ENCODE assay signal across 24 cellular contexts in the genomic region with DNA sequence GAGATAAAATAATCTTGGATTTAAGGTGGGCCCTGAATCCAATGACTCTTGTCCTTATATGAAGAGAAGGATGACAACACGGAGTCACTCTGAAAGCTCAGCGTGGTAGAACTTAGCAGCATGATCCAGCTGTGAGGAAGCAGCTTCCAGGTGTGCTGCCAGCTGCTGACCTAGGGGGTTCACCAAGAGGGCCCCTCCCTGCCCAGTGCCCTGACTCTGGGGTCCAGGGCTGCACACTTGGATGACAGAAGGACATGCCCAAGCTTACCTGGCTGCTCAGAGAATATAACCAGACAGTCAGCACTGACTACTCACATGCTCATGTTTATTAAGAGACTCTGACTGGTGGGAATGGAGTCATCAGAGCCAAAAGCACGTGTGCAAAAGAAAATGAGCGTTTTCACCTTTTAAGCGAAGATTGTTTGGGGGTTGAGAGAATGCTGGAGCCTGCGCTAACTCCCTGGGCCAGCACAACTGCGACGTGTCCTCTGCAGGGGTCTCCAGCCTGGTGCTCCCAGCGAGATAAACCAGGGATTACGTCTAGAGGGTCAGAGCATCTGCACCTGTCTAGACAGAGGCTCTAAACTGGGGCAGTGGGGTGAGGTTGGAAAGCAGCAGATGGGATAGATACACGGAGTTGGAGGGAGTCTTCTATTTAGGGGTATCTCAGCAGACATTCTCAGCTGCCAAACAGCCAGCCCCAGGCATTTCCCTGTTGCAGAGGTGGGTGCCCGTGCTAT. TPM values are rescaled to one million over a fixed set of nuclear protein-coding genes. Genes with fewer than 3 reads are reported as not detected.
"Had no signal": no experiment of that assay in that cellular context is flagged by ENCODE, and none has a peak within 500 bp of the region (broad histone marks: within the 10 kb centered on the region; RNA-seq: fewer than 3 reads in every experiment).

No MANE protein-coding gene starts in this region.

- H3K27ac ChIP-seq: adrenal gland, breast epithelium had no signal

- H3K4me3 ChIP-seq: adrenal gland, breast epithelium had no signal

- H3K27ac Mint-ChIP-seq: activated CD4-positive, alpha-beta memory T cell treated with anti-CD3 and anti-CD28 coated beads, Interleukin-2, amount 10 ng/mL, durations not matched to agents 7 days and 5 days; activated naive CD4-positive, alpha-beta T cell treated with anti-CD3 and anti-CD28 coated beads, Interleukin-2, amount 10 ng/mL, durations not matched to agents 7 days and 5 days; activated naive CD8-positive, alpha-beta T cell treated with anti-CD3 and anti-CD28 coated beads for 36 hours; activated T-helper 17 cell treated with anti-CD3 and anti-CD28 coated beads, Interleukin-2, amount 50 U/mL, for 72 hours; T-helper 17 cell had no signal

- H3K9me3 ChIP-seq: adrenal gland, breast epithelium had no signal

- H3K36me3 Mint-ChIP-seq: activated naive CD4-positive, alpha-beta T cell treated with anti-CD3 and anti-CD28 coated beads, Interleukin-2, amount 10 ng/mL, durations not matched to agents 7 days and 5 days; activated naive CD8-positive, alpha-beta T cell treated with anti-CD3 and anti-CD28 coated beads for 36 hours had no signal

- ATAC-seq: activated CD4-positive, alpha-beta T cell treated with anti-CD3 and anti-CD28 coated beads for 36 hours; activated T-helper 17 cell treated with anti-CD3 and anti-CD28 coated beads, Interleukin-2, amount 50 U/mL, for 72 hours; T-helper 17 cell had no signal

- H3K4me1 Mint-ChIP-seq: activated T-helper 17 cell treated with anti-CD3 and anti-CD28 coated beads, Interleukin-2, amount 50 U/mL, for 72 hours had no signal

- H3K27me3 ChIP-seq: adrenal gland, breast epithelium had no signal

- DNase-seq: activated CD4-positive, alpha-beta memory T cell treated with anti-CD3 and anti-CD28 coated beads, Interleukin-2, amount 10 ng/mL, durations not matched to agents 7 days and 5 days; activated CD4-positive, alpha-beta T cell treated with anti-CD3 and anti-CD28 coated beads for 36 hours; activated CD4-positive, alpha-beta T cell treated with anti-CD3 and anti-CD28 coated beads, Interleukin-2, amount 50 U/mL, for 1 hour; activated gamma-delta T cell; activated naive CD4-positive, alpha-beta T cell treated with anti-CD3 and anti-CD28 coated beads, Interleukin-2, amount 10 ng/mL, durations not matched to agents 7 days and 5 days; activated naive CD8-positive, alpha-beta T cell treated with anti-CD3 and anti-CD28 coated beads for 36 hours; activated T-cell treated with anti-CD3 and anti-CD28 coated beads for 4 hours; activated T-cell treated with anti-CD3 and anti-CD28 coated beads, Interleukin-2, amount 50 U/mL, for 48 hours; adrenal gland; anterior cingulate cortex; caudate nucleus; Karpas-422; MM.1S; NCI-H1105 treated with DMSO at 0.1 percent for 48 hours; NCI-H1436 treated with DMSO at 0.1 percent for 48 hours; NCI-H187; NCI-H2081; NCI-H510A treated with DMSO at 0.1 percent for 48 hours; NCI-H748 treated with DMSO at 0.1 percent for 48 hours; SIG-M5; T-helper 17 cell; T-helper 9 cell had no signal

- H3K4me3 Mint-ChIP-seq: activated CD4-positive, alpha-beta memory T cell treated with anti-CD3 and anti-CD28 coated beads, Interleukin-2, amount 10 ng/mL, durations not matched to agents 7 days and 5 days; activated CD4-positive, alpha-beta T cell treated with anti-CD3 and anti-CD28 coated beads for 36 hours; activated naive CD4-positive, alpha-beta T cell treated with anti-CD3 and anti-CD28 coated beads, Interleukin-2, amount 10 ng/mL, durations not matched to agents 7 days and 5 days; activated naive CD8-positive, alpha-beta T cell treated with anti-CD3 and anti-CD28 coated beads for 36 hours; activated T-helper 17 cell treated with anti-CD3 and anti-CD28 coated beads, Interleukin-2, amount 50 U/mL, for 72 hours; T-helper 17 cell had no signal

- H3K9me3 Mint-ChIP-seq: activated CD4-positive, alpha-beta memory T cell treated with anti-CD3 and anti-CD28 coated beads, Interleukin-2, amount 10 ng/mL, durations not matched to agents 7 days and 5 days; activated naive CD4-positive, alpha-beta T cell treated with anti-CD3 and anti-CD28 coated beads, Interleukin-2, amount 10 ng/mL, durations not matched to agents 7 days and 5 days; activated naive CD8-positive, alpha-beta T cell treated with anti-CD3 and anti-CD28 coated beads for 36 hours; activated T-helper 17 cell treated with anti-CD3 and anti-CD28 coated beads, Interleukin-2, amount 50 U/mL, for 72 hours had no signal

- H3K36me3 ChIP-seq: adrenal gland, breast epithelium had no signal

- H3K4me1 ChIP-seq: adrenal gland, breast epithelium had no signal

- H3K27me3 Mint-ChIP-seq: activated CD4-positive, alpha-beta T cell treated with anti-CD3 and anti-CD28 coated beads for 36 hours; activated T-helper 17 cell treated with anti-CD3 and anti-CD28 coated beads, Interleukin-2, amount 50 U/mL, for 72 hours had no signal

RNA-seq across cellular contexts. Expression of a gene that starts 41.3 kb away (rescaled TPM):
- total RNA-seq: activated naive CD8-positive, alpha-beta T cell treated with anti-CD3 and anti-CD28 coated beads for 36 hours had no signal
